In genomic region chr3:134839990-134840389, GRCh38 we compare ENCODE assay signal across 14 cellular contexts.
DNase-seq lines count a peak whose midpoint lies in the region; ATAC-seq and TF ChIP-seq lines count a peak whose summit lies in the region.
"Had no signal": no experiment of that assay in that cellular context is flagged by ENCODE, and none has a peak within 500 bp of the region (broad histone marks: within the 10 kb centered on the region; RNA-seq: fewer than 3 reads in every experiment).

No MANE protein-coding gene starts in this region.

- no peak overlapping the region for H3K4me3 ChIP-seq in NB4 (ENCODE audit: low read depth, low read length)
- H3K4me3 ChIP-seq: esophagus muscularis mucosa, SJCRH30 had no signal

- DNase-seq in NB4 (ENCODE audit: low read depth), result peak; percentile 16
- DNase-seq in NCI-H510A (lab: John Stamatoyannopoulos, UW), result no peak
- DNase-seq in DMS 273 treated with DMSO at 0.1 percent for 48 hours (lab: John Stamatoyannopoulos, UW), result no peak
- no peak for DNase-seq in T-helper 9 cell
- DNase-seq in SW480 (ENCODE audit: low spot score), result no peak
- DNase-seq: activated naive CD8-positive, alpha-beta T cell treated with anti-CD3 and anti-CD28 coated beads, Interleukin-2, amount 50 U/mL, for 24 hours; H7; NCI-H1092 treated with DMSO at 0.1 percent for 48 hours; NCI-H526 had no signal

- TF ChIP-seq CTCF in NB4 (IDR thresholded peaks at IDR 0.05; ENCODE audit: low read depth, low read length), result no peak

- peak; percentile 87 for ATAC-seq in GM18502 (IDR thresholded peaks at IDR 0.05; ENCODE audit: poor library complexity, unreplicated experiment)
- peak; percentile 58 for ATAC-seq in GM19468 (IDR thresholded peaks at IDR 0.05; ENCODE audit: extremely low read depth, unreplicated experiment)
- peak; percentile 64 for ATAC-seq in HG02981 (IDR thresholded peaks at IDR 0.05; ENCODE audit: unreplicated experiment)
- ATAC-seq: activated naive CD8-positive, alpha-beta T cell treated with anti-CD3 and anti-CD28 coated beads, Interleukin-2, amount 50 U/mL, for 24 hours had no signal

- TF ChIP-seq POLR2A in NB4 (IDR thresholded peaks at IDR 0.05; ENCODE audit: extremely low read depth, insufficient read length), result no peak
